Comparison of ENCODE assay signal across 9 cellular contexts in genomic region chr3:197784019-197784585, GRCh38.
"Had no signal": no experiment of that assay in that cellular context is flagged by ENCODE, and none has a peak within 500 bp of the region (broad histone marks: within the 10 kb centered on the region; RNA-seq: fewer than 3 reads in every experiment).

No MANE protein-coding gene starts in this region.

- H3K4me3 Mint-ChIP-seq: activated CD4-positive, alpha-beta T cell treated with anti-CD3 and anti-CD28 coated beads for 36 hours had no signal

- H3K27me3 Mint-ChIP-seq: activated CD4-positive, alpha-beta T cell treated with anti-CD3 and anti-CD28 coated beads for 36 hours had no signal

- H3K27ac Mint-ChIP-seq: activated CD4-positive, alpha-beta T cell treated with anti-CD3 and anti-CD28 coated beads for 36 hours had no signal

- ATAC-seq: activated CD4-positive, alpha-beta T cell treated with anti-CD3 and anti-CD28 coated beads for 36 hours; pancreas had no signal

- DNase-seq: activated CD4-positive, alpha-beta T cell treated with anti-CD3 and anti-CD28 coated beads for 36 hours; activated CD8-positive, alpha-beta memory T cell treated with anti-CD3 and anti-CD28 coated beads for 24 hours; activated effector memory CD4-positive, alpha-beta T cell treated with anti-CD3 and anti-CD28 coated beads, Interleukin-2, amount 50 U/mL, for 16 hours; dorsolateral prefrontal cortex; foreskin fibroblast; pancreas; stimulated activated CD4-positive, alpha-beta T cell treated with anti-CD3 and anti-CD28 coated beads, Interleukin-12 subunit alpha, Interleukin-12 subunit beta, amount 100 ng/mL, for 4 hours; stomach; T-helper 9 cell had no signal
